ENCODE assay signal across 21 cellular contexts in genomic region chr2:236579746-236580315, GRCh38. TPM values are rescaled to one million over a fixed set of nuclear protein-coding genes. Genes with fewer than 3 reads are reported as not detected.
DNase-seq lines count a peak whose midpoint lies in the region; ATAC-seq, FAIRE-seq and TF ChIP-seq lines count a peak whose summit lies in the region.
"Had no signal": no experiment of that assay in that cellular context is flagged by ENCODE, and none has a peak within 500 bp of the region (broad histone marks: within the 10 kb centered on the region; RNA-seq: fewer than 3 reads in every experiment).

No MANE protein-coding gene starts in this region.

- H3K27me3 ChIP-seq in right cardiac atrium (ENCODE audit: control insufficient read depth, insufficient read depth) (no peaks in the 10 kb centered on the region), esophagus squamous epithelium (no peaks in the 10 kb centered on the region), pancreas (no peaks in the 10 kb centered on the region)
- H3K27me3 ChIP-seq: foreskin keratinocyte, vagina had no signal

- TF ChIP-seq POLR2A in esophagus squamous epithelium (IDR thresholded peaks at IDR 0.05) (no peak), GM12892 (IDR thresholded peaks at IDR 0.05; ENCODE audit: low read depth, low read length) (no peak)

- WGBS in right cardiac atrium: 72% methylated on average over 9 of the region's 9 CpGs
- 69 to 72% methylated on average over 5 to 9 of the region's 9 CpGs for WGBS in esophagus squamous epithelium, 2 donors
- WGBS in pancreas, 2 donors: 31 to 34% methylated on average over 9 of the region's 9 CpGs
- WGBS in urinary bladder: 41% methylated on average over 9 of the region's 9 CpGs

- no peak for TF ChIP-seq CTCF in esophagus squamous epithelium (IDR thresholded peaks at IDR 0.05)
- no peak for TF ChIP-seq CTCF in pancreas (IDR thresholded peaks at IDR 0.05)

- H3K9me3 ChIP-seq in right cardiac atrium (ENCODE audit: control insufficient read depth, low read length) (no peaks in the 10 kb centered on the region), esophagus squamous epithelium (no peaks in the 10 kb centered on the region), pancreas (no peaks in the 10 kb centered on the region)
- H3K9me3 ChIP-seq: vagina had no signal

- FAIRE-seq in pancreas (lab: Jason Lieb, UNC) (no peak), GM12892 (lab: Jason Lieb, UNC) (no peak)
- FAIRE-seq: colon, endometrium had no signal

- intact Hi-C loops in Right ventricle myocardium superior (cut with DNase I) (loop anchor here (10.0 kb wide), 1 partner anchor 215 kb away; no protein-coding TSS in a partner anchor), right cardiac atrium (cut with DNase I) (loop anchor here in 1 of 4 donors (10.0 kb wide), 1 partner anchor 215 kb away; no protein-coding TSS in a partner anchor), esophagus squamous epithelium (cut with DNase I) (no loop called here), pancreas (cut with DNase I) (no loop called here)

- H3K4me1 ChIP-seq in right cardiac atrium (ENCODE audit: control insufficient read depth, insufficient read depth, low read length): peaks cover 4% of the 10 kb centered on the region
- peaks cover 0 to 46% (median 0%) of the 10 kb centered on the region in 3 donors for H3K4me1 ChIP-seq in esophagus squamous epithelium
- peaks cover 16 to 59% (median 29%) of the 10 kb centered on the region in 3 donors for H3K4me1 ChIP-seq in pancreas
- peaks cover 4% of the 10 kb centered on the region for H3K4me1 ChIP-seq in urinary bladder (ENCODE audit: insufficient read depth)
- H3K4me1 ChIP-seq: foreskin keratinocyte, parathyroid adenoma had no signal

- ATAC-seq in Right ventricle myocardium superior (ENCODE audit: poor library complexity): peak; percentile 44
- no peak for ATAC-seq in right cardiac atrium
- ATAC-seq in pancreas: peak; percentile 33 to 57 (median 44)
- ATAC-seq: activated CD4-positive, CD25-positive, alpha-beta regulatory T cell treated with anti-CD3 and anti-CD28 coated beads, Interleukin-2, amount 50 U/mL, for 24 hours; foreskin keratinocyte; left lobe of liver had no signal

- no peak overlapping the region for H3K4me3 ChIP-seq in right cardiac atrium (ENCODE audit: low read length)
- H3K4me3 ChIP-seq in esophagus squamous epithelium: no peak overlapping the region
- H3K4me3 ChIP-seq in pancreas: peak overlapping the region in 1 of 4 donors; percentile 23
- H3K4me3 ChIP-seq in urinary bladder (ENCODE audit: low read depth, low read length): no peak overlapping the region
- H3K4me3 ChIP-seq: vagina had no signal

- no peak overlapping the region for H3K27ac ChIP-seq in right cardiac atrium (ENCODE audit: low read length)
- peak overlapping the region in 3 of 4 donors; percentile 59 to 76 (median 60) for H3K27ac ChIP-seq in esophagus squamous epithelium
- peak overlapping the region; percentile 12 to 75 (median 64) for H3K27ac ChIP-seq in pancreas
- H3K27ac ChIP-seq in urinary bladder (ENCODE audit: low read depth): peak overlapping the region; percentile 28
- H3K27ac ChIP-seq: foreskin keratinocyte, parathyroid adenoma, vagina had no signal

- no peak for DNase-seq in Right ventricle myocardium superior
- DNase-seq in right cardiac atrium: no peak
- DNase-seq in esophagus squamous epithelium (lab: John Stamatoyannopoulos, UW): no peak
- peak in 3 of 6 donors; percentile 41 to 52 (median 48) for DNase-seq in pancreas
- DNase-seq in NCI-H524 (lab: John Stamatoyannopoulos, UW): no peak
- no peak for DNase-seq in CD1c-positive myeloid dendritic cell (ENCODE audit: extremely low spot score)
- no peak for DNase-seq in GM12892 (ENCODE audit: insufficient read length)
- DNase-seq: CD4-positive, CD25-positive, alpha-beta regulatory T cell; DMS79; foreskin keratinocyte; NCI-H146; NCI-H2227 treated with DMSO at 0.1 percent for 48 hours; SIG-M5 had no signal

- H3K36me3 ChIP-seq in esophagus squamous epithelium (peaks cover 0 to 28% (median 12%) of the 10 kb centered on the region in 3 donors), pancreas (peaks cover 0 to 23% (median 7%) of the 10 kb centered on the region in 3 donors), urinary bladder (ENCODE audit: insufficient read depth) (no peaks in the 10 kb centered on the region)

RNA-seq across cellular contexts. Expression of gene ACKR3, which starts 10.2 kb away (rescaled TPM):
- 27.9 TPM for total RNA-seq in Right ventricle myocardium superior
- total RNA-seq in right cardiac atrium: 10 to 100 TPM; 27.4 to 50.1 (median 33.8) TPM
- 22.5 TPM for polyA plus RNA-seq in right cardiac atrium
- total RNA-seq in esophagus squamous epithelium: 10 to 100 TPM in 3 of 4 donors, 1 to 10 TPM in 1; 5.9 to 29.5 (median 24.5) TPM
- 10 to 100 TPM in 5 of 6 donors, 1 to 10 TPM in 1; 9.1 to 30.3 (median 15.6) TPM for total RNA-seq in pancreas
- 10 to 100 TPM in 1 of 2 donors, 1 to 10 TPM in 1; 6.2 to 12.6 TPM for polyA plus RNA-seq in pancreas
- 40.4 TPM for total RNA-seq in urinary bladder
- 80.6 TPM for polyA plus RNA-seq in urinary bladder
- polyA plus RNA-seq in GM12892 (2012; ENCODE audit: missing spikeins): 8.4 TPM
- total RNA-seq: HT-29 had no signal

Comparison
In these comparisons a context has a peak if more than half of its experiments do, and no peak if none do; other contexts are left out.
1. ATAC-seq: peak in Right ventricle myocardium superior (single experiment) and pancreas (4 of 4); none in right cardiac atrium (0 of 2).